Comparison of ENCODE assay signal across 8 cellular contexts in the genomic region with DNA sequence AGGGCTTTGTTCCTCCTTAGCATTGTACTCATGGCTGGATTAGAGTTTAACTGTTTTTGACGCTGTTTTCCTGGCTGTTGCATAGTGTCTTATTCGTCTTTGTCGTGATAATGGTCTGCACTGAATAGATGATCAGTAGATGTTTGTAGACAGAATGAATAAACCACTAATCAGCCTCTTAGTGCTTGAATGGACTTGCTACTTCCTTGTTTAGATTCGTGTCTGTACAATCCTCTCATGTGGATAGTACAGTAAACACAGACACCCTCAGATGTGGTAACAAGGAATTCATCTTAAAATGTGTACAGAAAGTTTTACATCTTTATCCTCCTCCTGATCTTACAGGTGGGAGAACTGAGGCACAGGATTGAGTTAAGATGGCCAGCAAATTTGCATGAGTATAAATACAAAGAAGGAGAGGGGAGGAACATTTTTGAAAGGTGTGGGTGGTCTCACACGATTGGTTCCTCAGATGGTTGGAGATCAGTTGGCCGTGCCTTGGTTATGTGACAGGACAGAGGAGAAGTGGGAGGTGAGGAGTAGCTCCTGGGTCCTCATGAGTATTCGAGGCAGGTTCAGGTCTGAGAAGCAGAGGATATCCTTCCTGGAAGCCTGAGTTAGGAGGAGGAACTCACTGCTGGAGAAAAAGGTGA.
DNase-seq lines count a peak whose midpoint lies in the region; ATAC-seq and TF ChIP-seq lines count a peak whose summit lies in the region.
"Not testable (repeated sequence)": the region's sequence is repeated elsewhere in the genome, so short reads cannot be mapped to it uniquely, and the experiment has no call there.

No MANE protein-coding gene starts in this region.

- POLR2A ChIA-PET in activated naive CD8-positive, alpha-beta T cell treated with anti-CD3 and anti-CD28 coated beads, Interleukin-2, amount 10 ng/mL, durations not matched to agents 7 days and 5 days (lab: Charles Lee) = not testable (repeated sequence)

- not testable (repeated sequence) for H3K4me1 ChIP-seq in OCI-LY1 (ENCODE audit: insufficient read depth, low read length, severe bottlenecking)

- DNase-seq in DMS53 (lab: John Stamatoyannopoulos, UW) (peak; percentile 89), fibroblast of villous mesenchyme (ENCODE audit: low read depth) (peak; percentile 2)
- not testable (repeated sequence) for DNase-seq in HL-60 (ENCODE audit: low read depth in 1 of 2, low spot score in 1 of 2); activated naive CD8-positive, alpha-beta T cell treated with anti-CD3 and anti-CD28 coated beads, Interleukin-2, amount 10 ng/mL, durations not matched to agents 7 days and 5 days; memory B cell (ENCODE audit: low spot score in 2 of 2); stimulated activated naive B cell treated with anti-CD40 and anti-IgM and Interleukin-4, amounts not matched to agents 10 μg/mL and 1 μg/mL and 100 μg/mL, for 72 hours

- H3F3A ChIP-seq in OCI-LY1 (ENCODE audit: insufficient read depth, low read length) = not testable (repeated sequence)

- H3K9me2 ChIP-seq in OCI-LY1 (ENCODE audit: low read depth, low read length) = not testable (repeated sequence)

- not testable (repeated sequence) for H3K9me3 ChIP-seq in OCI-LY1 (ENCODE audit: low read length)

- not testable (repeated sequence) for H3K4me3 Mint-ChIP-seq in activated naive CD8-positive, alpha-beta T cell treated with anti-CD3 and anti-CD28 coated beads, Interleukin-2, amount 10 ng/mL, durations not matched to agents 7 days and 5 days
- peak overlapping the region; percentile 60 for H3K4me3 Mint-ChIP-seq in memory B cell
- peak overlapping the region; percentile 11 to 19 for H3K4me3 Mint-ChIP-seq in stimulated activated naive B cell treated with anti-CD40 and anti-IgM and Interleukin-4, amounts not matched to agents 10 μg/mL and 1 μg/mL and 100 μg/mL, for 72 hours

- not testable (repeated sequence) for H3K4me2 ChIP-seq in OCI-LY1 (ENCODE audit: low read length)

- not testable (repeated sequence) for H3K79me2 ChIP-seq in OCI-LY1 (ENCODE audit: insufficient read depth, low read length)

- peak overlapping the region; percentile 9 for H3K27ac Mint-ChIP-seq in activated naive CD8-positive, alpha-beta T cell treated with anti-CD3 and anti-CD28 coated beads, Interleukin-2, amount 10 ng/mL, durations not matched to agents 7 days and 5 days
- peak overlapping the region; percentile 87 for H3K27ac Mint-ChIP-seq in memory B cell
- peak overlapping the region; percentile 37 for H3K27ac Mint-ChIP-seq in stimulated activated naive B cell treated with anti-CD40 and anti-IgM and Interleukin-4, amounts not matched to agents 10 μg/mL and 1 μg/mL and 100 μg/mL, for 72 hours

- H3K27me3 Mint-ChIP-seq in activated naive CD8-positive, alpha-beta T cell treated with anti-CD3 and anti-CD28 coated beads, Interleukin-2, amount 10 ng/mL, durations not matched to agents 7 days and 5 days; memory B cell; stimulated activated naive B cell treated with anti-CD40 and anti-IgM and Interleukin-4, amounts not matched to agents 10 μg/mL and 1 μg/mL and 100 μg/mL, for 72 hours: not testable (repeated sequence)

- H3K4me3 ChIP-seq in HL-60 (replicated peaks; ENCODE audit: insufficient read depth, low read length); OCI-LY1 (ENCODE audit: low read depth, low read length, poor library complexity, severe bottlenecking); fibroblast of villous mesenchyme (ENCODE audit: low read depth, low read length): not testable (repeated sequence)

- H3K36me3 ChIP-seq in OCI-LY1 (ENCODE audit: insufficient read depth, low read length) = not testable (repeated sequence)

- H3K36me3 Mint-ChIP-seq in activated naive CD8-positive, alpha-beta T cell treated with anti-CD3 and anti-CD28 coated beads, Interleukin-2, amount 10 ng/mL, durations not matched to agents 7 days and 5 days = peaks cover 12% of the 10 kb centered on the region
- H3K36me3 Mint-ChIP-seq in memory B cell; stimulated activated naive B cell treated with anti-CD40 and anti-IgM and Interleukin-4, amounts not matched to agents 10 μg/mL and 1 μg/mL and 100 μg/mL, for 72 hours: not testable (repeated sequence)

- not testable (repeated sequence) for H3K9me3 Mint-ChIP-seq in activated naive CD8-positive, alpha-beta T cell treated with anti-CD3 and anti-CD28 coated beads, Interleukin-2, amount 10 ng/mL, durations not matched to agents 7 days and 5 days; memory B cell; stimulated activated naive B cell treated with anti-CD40 and anti-IgM and Interleukin-4, amounts not matched to agents 10 μg/mL and 1 μg/mL and 100 μg/mL, for 72 hours

- not testable (repeated sequence) for H3K4me1 Mint-ChIP-seq in activated naive CD8-positive, alpha-beta T cell treated with anti-CD3 and anti-CD28 coated beads, Interleukin-2, amount 10 ng/mL, durations not matched to agents 7 days and 5 days
- H3K4me1 Mint-ChIP-seq in memory B cell = peaks cover 12% of the 10 kb centered on the region
- H3K4me1 Mint-ChIP-seq in stimulated activated naive B cell treated with anti-CD40 and anti-IgM and Interleukin-4, amounts not matched to agents 10 μg/mL and 1 μg/mL and 100 μg/mL, for 72 hours = peaks cover 17 to 21% of the 10 kb centered on the region in 2 donors

- H3K27me3 ChIP-seq in HL-60 (ENCODE audit: insufficient read depth, poor library complexity, severe bottlenecking); OCI-LY1 (ENCODE audit: insufficient read depth, low read length): not testable (repeated sequence)

- not testable (repeated sequence) for H4K20me1 ChIP-seq in OCI-LY1 (ENCODE audit: insufficient read depth, low read length)

- H3K9ac ChIP-seq in OCI-LY1 (ENCODE audit: low read length) = not testable (repeated sequence)

- ATAC-seq in GM19023 (IDR thresholded peaks at IDR 0.05; ENCODE audit: unreplicated experiment) = peak; percentile 54
- not testable (repeated sequence) for ATAC-seq in activated naive CD8-positive, alpha-beta T cell treated with anti-CD3 and anti-CD28 coated beads, Interleukin-2, amount 10 ng/mL, durations not matched to agents 7 days and 5 days (ENCODE audit: low read depth)
- ATAC-seq in memory B cell (ENCODE audit: low read depth) = peak; percentile 93
- ATAC-seq in stimulated activated naive B cell treated with anti-CD40 and anti-IgM and Interleukin-4, amounts not matched to agents 10 μg/mL and 1 μg/mL and 100 μg/mL, for 72 hours (replicated peaks) = peak; percentile 87 to 89

- H2AFZ ChIP-seq in OCI-LY1 (ENCODE audit: low read length) = not testable (repeated sequence)

- H3K27ac ChIP-seq in HL-60 (replicated peaks) (peak overlapping the region; percentile 54), OCI-LY1 (ENCODE audit: low read depth, low read length, poor library complexity, severe bottlenecking) (peak overlapping the region; percentile 36)

- TF ChIP-seq CTCF in HL-60 (IDR thresholded peaks at IDR 0.05; ENCODE audit: insufficient read depth, low read length); OCI-LY1 (IDR thresholded peaks at IDR 0.05; ENCODE audit: low read length); fibroblast of villous mesenchyme (IDR thresholded peaks at IDR 0.05; ENCODE audit: insufficient read depth, low read depth, low read length): not testable (repeated sequence)

Comparison
In these comparisons a context has a peak if more than half of its experiments do, and no peak if none do; other contexts are left out.
1. H3K27ac Mint-ChIP-seq: peak in every context shown above with its lines; median percentile 87 in memory B cell; 37 in stimulated activated naive B cell treated with anti-CD40 and anti-IgM and Interleukin-4, amounts not matched to agents 10 μg/mL and 1 μg/mL and 100 μg/mL, for 72 hours; 9 in activated naive CD8-positive, alpha-beta T cell treated with anti-CD3 and anti-CD28 coated beads, Interleukin-2, amount 10 ng/mL, durations not matched to agents 7 days and 5 days.